Comparison of ENCODE assay signal across 20 cellular contexts in the genomic region with DNA sequence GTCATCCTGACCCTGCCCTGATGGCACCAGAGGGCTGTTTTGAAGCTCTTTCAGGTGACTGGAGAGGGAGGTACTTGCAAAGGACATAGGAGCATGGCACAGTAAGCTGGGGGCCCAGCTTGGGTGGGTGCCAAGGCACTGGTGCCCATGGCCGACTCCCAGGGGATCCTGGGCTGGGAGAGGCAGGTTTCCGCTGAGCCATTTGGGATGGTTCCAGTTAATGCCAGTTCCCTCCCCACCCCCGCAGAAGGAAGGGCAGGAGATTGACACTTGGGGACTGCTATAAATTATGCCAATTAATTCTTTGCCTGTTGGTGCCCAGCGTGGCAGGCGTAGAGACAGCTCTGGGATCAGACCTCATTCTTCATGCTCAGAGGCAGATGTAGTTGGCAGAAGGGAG. TPM values are rescaled to one million over a fixed set of nuclear protein-coding genes. Genes with fewer than 3 reads are reported as not detected.
"Had no signal": no experiment of that assay in that cellular context is flagged by ENCODE, and none has a peak within 500 bp of the region (broad histone marks: within the 10 kb centered on the region; RNA-seq: fewer than 3 reads in every experiment).

No MANE protein-coding gene starts in this region.

- DNase-seq: KBM-7; MV-4-11; NCI-H1048; NCI-H1436; NCI-H1930; NCI-H2081; NCI-H2107; NCI-H2227 treated with DMSO at 0.1 percent for 48 hours; NCI-H524; NCI-H526 treated with DMSO at 0.1 percent for 48 hours; NCI-H748 treated with DMSO at 0.1 percent for 48 hours; NK-92 treated with Interleukin-12 subunit alpha and Interleukin-12 subunit beta, amount 100 ng/mL, for 24 hours; OCI-M1; PC-9; Right ventricle myocardium superior; SIG-M5 had no signal

RNA-seq across cellular contexts. Expression of gene INSYN1, which starts 42.8 kb away (rescaled TPM):
- total RNA-seq: MCF 10A; PC-9; RPMI7951; SJSA1; T-helper 1 cell treated with Interleukin-12 subunit alpha and Interleukin-12 subunit beta and Interleukin-4 antibody, amounts not matched to agents 30 ng/mL and 1 ng/mL, for 36 hours had no signal
